Comparison of ENCODE assay signal across 1 cellular context in the genomic region with DNA sequence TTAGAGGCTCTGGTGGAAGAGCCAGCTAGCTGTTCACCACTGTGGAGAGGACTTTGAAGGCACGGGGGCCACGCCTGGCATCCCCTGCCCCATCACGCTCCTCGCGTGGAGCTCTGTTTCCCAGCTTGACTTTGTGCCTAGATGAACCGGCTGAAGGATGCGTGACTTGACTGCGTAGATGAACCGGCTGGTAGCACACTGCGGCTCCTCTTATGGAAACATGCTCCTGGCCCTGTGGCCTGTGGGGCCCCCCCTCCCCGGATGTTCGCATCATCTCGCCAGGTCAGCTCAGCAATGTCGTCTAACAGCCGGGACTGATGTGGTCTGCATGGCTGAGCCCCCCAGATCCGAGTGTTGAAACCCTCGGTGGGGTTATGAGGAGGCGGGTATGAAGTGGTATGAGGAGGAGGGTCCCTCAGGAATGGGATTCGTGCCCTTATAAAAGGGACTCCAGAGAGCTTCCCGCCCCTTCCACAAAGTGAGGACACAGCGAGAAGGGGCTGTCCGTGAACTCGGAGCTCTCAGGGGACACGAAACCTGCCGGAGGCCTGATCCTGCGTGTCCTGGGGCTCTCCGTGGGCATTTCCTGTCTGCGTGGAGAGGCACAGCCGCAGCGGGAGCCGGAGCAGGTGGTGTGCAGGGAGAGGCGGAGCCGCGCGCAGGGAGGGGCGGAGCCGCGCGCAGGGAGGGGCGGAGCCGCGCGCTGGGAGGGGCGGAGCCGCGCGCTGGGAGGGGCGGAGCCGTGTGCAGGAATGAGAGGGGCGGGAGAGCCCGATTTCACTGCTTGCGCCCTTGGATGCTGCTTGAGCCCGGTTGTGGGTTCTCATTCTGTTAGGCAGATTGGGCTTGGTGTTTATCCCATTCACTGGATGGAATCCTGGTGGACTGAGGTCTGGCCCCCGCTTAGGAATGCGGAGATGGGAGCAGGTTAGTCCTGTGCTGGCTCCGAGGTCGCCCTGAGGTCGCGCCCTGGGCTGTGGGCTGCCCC.
TF ChIP-seq lines count a peak whose summit lies in the region.

No MANE protein-coding gene starts in this region.

TF ChIP-seq in GM23338, 12 proteins besides CTCF, POLR2A, EP300 and RAD21 (continued from another document):
- TF ChIP-seq, protein P1, sequence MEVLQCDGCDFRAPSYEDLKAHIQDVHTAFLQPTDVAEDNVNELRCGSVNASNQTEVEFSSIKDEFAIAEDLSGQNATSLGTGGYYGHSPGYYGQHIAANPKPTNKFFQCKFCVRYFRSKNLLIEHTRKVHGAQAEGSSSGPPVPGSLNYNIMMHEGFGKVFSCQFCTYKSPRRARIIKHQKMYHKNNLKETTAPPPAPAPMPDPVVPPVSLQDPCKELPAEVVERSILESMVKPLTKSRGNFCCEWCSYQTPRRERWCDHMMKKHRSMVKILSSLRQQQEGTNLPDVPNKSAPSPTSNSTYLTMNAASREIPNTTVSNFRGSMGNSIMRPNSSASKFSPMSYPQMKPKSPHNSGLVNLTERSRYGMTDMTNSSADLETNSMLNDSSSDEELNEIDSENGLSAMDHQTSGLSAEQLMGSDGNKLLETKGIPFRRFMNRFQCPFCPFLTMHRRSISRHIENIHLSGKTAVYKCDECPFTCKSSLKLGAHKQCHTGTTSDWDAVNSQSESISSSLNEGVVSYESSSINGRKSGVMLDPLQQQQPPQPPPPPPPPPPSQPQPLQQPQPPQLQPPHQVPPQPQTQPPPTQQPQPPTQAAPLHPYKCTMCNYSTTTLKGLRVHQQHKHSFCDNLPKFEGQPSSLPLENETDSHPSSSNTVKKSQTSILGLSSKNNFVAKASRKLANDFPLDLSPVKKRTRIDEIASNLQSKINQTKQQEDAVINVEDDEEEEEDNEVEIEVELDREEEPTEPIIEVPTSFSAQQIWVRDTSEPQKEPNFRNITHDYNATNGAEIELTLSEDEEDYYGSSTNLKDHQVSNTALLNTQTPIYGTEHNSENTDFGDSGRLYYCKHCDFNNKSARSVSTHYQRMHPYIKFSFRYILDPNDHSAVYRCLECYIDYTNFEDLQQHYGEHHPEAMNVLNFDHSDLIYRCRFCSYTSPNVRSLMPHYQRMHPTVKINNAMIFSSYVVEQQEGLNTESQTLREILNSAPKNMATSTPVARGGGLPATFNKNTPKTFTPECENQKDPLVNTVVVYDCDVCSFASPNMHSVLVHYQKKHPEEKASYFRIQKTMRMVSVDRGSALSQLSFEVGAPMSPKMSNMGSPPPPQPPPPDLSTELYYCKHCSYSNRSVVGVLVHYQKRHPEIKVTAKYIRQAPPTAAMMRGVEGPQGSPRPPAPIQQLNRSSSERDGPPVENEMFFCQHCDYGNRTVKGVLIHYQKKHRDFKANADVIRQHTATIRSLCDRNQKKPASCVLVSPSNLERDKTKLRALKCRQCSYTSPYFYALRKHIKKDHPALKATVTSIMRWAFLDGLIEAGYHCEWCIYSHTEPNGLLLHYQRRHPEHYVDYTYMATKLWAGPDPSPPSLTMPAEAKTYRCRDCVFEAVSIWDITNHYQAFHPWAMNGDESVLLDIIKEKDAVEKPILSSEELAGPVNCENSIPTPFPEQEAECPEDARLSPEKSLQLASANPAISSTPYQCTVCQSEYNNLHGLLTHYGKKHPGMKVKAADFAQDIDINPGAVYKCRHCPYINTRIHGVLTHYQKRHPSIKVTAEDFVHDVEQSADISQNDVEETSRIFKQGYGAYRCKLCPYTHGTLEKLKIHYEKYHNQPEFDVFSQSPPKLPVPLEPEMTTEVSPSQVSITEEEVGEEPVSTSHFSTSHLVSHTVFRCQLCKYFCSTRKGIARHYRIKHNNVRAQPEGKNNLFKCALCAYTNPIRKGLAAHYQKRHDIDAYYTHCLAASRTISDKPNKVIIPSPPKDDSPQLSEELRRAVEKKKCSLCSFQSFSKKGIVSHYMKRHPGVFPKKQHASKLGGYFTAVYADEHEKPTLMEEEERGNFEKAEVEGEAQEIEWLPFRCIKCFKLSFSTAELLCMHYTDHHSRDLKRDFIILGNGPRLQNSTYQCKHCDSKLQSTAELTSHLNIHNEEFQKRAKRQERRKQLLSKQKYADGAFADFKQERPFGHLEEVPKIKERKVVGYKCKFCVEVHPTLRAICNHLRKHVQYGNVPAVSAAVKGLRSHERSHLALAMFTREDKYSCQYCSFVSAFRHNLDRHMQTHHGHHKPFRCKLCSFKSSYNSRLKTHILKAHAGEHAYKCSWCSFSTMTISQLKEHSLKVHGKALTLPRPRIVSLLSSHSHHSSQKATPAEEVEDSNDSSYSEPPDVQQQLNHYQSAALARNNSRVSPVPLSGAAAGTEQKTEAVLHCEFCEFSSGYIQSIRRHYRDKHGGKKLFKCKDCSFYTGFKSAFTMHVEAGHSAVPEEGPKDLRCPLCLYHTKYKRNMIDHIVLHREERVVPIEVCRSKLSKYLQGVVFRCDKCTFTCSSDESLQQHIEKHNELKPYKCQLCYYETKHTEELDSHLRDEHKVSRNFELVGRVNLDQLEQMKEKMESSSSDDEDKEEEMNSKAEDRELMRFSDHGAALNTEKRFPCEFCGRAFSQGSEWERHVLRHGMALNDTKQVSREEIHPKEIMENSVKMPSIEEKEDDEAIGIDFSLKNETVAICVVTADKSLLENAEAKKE (CRISPR knock-in tag; IDR thresholded peaks at IDR 0.05), result no peak
- TF ChIP-seq NANOG (IDR thresholded peaks at IDR 0.05; ENCODE audit: borderline replicate concordance) (no peak), ZNF114 (CRISPR knock-in tag; IDR thresholded peaks at IDR 0.05) (no peak)
